2 cellular contexts compared by ENCODE assay signal in the genomic region with DNA sequence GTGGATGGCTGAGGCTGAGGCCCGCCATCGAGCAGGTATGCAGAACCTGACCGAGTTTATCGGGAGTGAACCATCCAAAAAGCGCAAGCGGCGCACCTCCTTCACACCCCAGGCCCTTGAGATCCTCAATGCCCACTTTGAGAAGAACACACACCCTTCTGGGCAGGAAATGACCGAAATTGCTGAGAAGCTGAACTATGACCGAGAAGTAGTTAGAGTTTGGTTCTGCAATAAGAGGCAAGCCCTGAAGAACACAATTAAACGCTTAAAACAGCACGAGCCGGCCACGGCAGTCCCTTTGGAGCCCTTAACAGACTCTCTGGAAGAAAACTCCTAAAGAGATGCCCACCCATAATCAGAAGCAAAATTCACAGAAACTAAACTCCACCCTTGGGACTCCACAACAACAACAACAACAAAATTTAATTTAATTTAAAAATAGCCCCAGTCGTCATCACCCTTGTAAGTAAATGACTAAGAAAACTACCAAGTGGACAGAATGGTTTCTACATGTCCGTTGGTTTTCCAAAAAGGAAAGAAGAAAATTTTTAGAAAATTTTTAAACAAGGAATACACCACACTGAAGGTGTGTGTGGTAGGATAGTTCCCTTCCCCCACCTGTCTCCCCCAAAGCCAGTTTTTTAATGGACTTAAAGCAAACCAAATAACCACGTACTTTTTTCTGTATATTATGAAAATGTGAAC.
TF ChIP-seq lines count a peak whose summit lies in the region.

No MANE protein-coding gene starts in this region.

TF ChIP-seq in A549, 52 proteins besides CTCF, POLR2A, EP300 and RAD21:
- TF ChIP-seq REST (IDR thresholded peaks at IDR 0.05) (no peak), MAZ (IDR thresholded peaks at IDR 0.05; ENCODE audit: borderline replicate concordance, low read depth, low read length) (no peak), CHD2 (IDR thresholded peaks at IDR 0.05; ENCODE audit: low read length, partially characterized antibody) (no peak), GATA3 (IDR thresholded peaks at IDR 0.05; ENCODE audit: borderline replicate concordance) (no peak), HEYL (CRISPR knock-in tag; IDR thresholded peaks at IDR 0.05) (no peak), HOXB5 (CRISPR knock-in tag; IDR thresholded peaks at IDR 0.05) (no peak), FOXS1 (CRISPR knock-in tag; IDR thresholded peaks at IDR 0.05) (no peak), JUN (IDR thresholded peaks at IDR 0.05) (no peak), SREBF2 (IDR thresholded peaks at IDR 0.05) (no peak), POLR2AphosphoS2 (conservative IDR thresholded peaks at IDR 0.05; ENCODE audit: low read length) (no peak), FOSL2 (IDR thresholded peaks at IDR 0.05) (no peak), FOSL2 (CRISPR knock-in tag; IDR thresholded peaks at IDR 0.05) (no peak), RFX5 (IDR thresholded peaks at IDR 0.05) (no peak), MAFK (IDR thresholded peaks at IDR 0.05; ENCODE audit: partially characterized antibody) (no peak), KDM5A (IDR thresholded peaks at IDR 0.05) (no peak), HDAC2 (IDR thresholded peaks at IDR 0.05) (no peak), PBX3 (IDR thresholded peaks at IDR 0.05) (no peak)
- TF ChIP-seq, protein P1, sequence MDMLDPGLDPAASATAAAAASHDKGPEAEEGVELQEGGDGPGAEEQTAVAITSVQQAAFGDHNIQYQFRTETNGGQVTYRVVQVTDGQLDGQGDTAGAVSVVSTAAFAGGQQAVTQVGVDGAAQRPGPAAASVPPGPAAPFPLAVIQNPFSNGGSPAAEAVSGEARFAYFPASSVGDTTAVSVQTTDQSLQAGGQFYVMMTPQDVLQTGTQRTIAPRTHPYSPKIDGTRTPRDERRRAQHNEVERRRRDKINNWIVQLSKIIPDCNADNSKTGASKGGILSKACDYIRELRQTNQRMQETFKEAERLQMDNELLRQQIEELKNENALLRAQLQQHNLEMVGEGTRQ (IDR thresholded peaks at IDR 0.05), result no peak
- TF ChIP-seq, protein P2, sequence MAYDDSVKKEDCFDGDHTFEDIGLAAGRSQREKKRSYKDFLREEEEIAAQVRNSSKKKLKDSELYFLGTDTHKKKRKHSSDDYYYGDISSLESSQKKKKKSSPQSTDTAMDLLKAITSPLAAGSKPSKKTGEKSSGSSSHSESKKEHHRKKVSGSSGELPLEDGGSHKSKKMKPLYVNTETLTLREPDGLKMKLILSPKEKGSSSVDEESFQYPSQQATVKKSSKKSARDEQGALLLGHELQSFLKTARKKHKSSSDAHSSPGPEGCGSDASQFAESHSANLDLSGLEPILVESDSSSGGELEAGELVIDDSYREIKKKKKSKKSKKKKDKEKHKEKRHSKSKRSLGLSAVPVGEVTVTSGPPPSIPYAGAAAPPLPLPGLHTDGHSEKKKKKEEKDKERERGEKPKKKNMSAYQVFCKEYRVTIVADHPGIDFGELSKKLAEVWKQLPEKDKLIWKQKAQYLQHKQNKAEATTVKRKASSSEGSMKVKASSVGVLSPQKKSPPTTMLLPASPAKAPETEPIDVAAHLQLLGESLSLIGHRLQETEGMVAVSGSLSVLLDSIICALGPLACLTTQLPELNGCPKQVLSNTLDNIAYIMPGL (CRISPR knock-in tag; IDR thresholded peaks at IDR 0.05; ENCODE audit: borderline replicate concordance), result no peak

TF ChIP-seq in HepG2, 621 proteins besides CTCF, POLR2A, EP300 and RAD21:
- TF ChIP-seq, protein P3, sequence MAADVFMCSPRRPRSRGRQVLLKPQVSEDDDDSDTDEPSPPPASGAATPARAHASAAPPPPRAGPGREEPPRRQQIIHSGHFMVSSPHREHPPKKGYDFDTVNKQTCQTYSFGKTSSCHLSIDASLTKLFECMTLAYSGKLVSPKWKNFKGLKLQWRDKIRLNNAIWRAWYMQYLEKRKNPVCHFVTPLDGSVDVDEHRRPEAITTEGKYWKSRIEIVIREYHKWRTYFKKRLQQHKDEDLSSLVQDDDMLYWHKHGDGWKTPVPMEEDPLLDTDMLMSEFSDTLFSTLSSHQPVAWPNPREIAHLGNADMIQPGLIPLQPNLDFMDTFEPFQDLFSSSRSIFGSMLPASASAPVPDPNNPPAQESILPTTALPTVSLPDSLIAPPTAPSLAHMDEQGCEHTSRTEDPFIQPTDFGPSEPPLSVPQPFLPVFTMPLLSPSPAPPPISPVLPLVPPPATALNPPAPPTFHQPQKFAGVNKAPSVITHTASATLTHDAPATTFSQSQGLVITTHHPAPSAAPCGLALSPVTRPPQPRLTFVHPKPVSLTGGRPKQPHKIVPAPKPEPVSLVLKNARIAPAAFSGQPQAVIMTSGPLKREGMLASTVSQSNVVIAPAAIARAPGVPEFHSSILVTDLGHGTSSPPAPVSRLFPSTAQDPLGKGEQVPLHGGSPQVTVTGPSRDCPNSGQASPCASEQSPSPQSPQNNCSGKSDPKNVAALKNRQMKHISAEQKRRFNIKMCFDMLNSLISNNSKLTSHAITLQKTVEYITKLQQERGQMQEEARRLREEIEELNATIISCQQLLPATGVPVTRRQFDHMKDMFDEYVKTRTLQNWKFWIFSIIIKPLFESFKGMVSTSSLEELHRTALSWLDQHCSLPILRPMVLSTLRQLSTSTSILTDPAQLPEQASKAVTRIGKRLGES (CRISPR knock-in tag; IDR thresholded peaks at IDR 0.05; ENCODE audit: borderline replicate concordance), result no peak
- TF ChIP-seq HMG20B (CRISPR knock-in tag; conservative IDR thresholded peaks at IDR 0.05), result no peak
- TF ChIP-seq, protein P4, sequence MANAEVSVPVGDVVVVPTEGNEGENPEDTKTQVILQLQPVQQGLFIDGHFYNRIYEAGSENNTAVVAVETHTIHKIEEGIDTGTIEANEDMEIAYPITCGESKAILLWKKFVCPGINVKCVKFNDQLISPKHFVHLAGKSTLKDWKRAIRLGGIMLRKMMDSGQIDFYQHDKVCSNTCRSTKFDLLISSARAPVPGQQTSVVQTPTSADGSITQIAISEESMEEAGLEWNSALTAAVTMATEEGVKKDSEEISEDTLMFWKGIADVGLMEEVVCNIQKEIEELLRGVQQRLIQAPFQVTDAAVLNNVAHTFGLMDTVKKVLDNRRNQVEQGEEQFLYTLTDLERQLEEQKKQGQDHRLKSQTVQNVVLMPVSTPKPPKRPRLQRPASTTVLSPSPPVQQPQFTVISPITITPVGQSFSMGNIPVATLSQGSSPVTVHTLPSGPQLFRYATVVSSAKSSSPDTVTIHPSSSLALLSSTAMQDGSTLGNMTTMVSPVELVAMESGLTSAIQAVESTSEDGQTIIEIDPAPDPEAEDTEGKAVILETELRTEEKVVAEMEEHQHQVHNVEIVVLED (CRISPR knock-in tag; IDR thresholded peaks at IDR 0.05; ENCODE audit: borderline replicate concordance), result no peak
- TF ChIP-seq ZSCAN9 (CRISPR knock-in tag; IDR thresholded peaks at IDR 0.05; ENCODE audit: borderline replicate concordance), result no peak
